In genomic region chr4:101865501-101866062, GRCh38 we compare ENCODE assay signal across 14 cellular contexts.
A peak's percentile ranks its signal among the peaks of the same experiment; 100 is the strongest.
DNase-seq lines count a peak whose midpoint lies in the region; ATAC-seq and TF ChIP-seq lines count a peak whose summit lies in the region.
"Had no signal": no experiment of that assay in that cellular context is flagged by ENCODE, and none has a peak within 500 bp of the region (broad histone marks: within the 10 kb centered on the region; RNA-seq: fewer than 3 reads in every experiment).

No MANE protein-coding gene starts in this region.

- H3K36me3 Mint-ChIP-seq in MCF 10A (ENCODE audit: insufficient read depth, unreplicated experiment) = no peaks in the 10 kb centered on the region
- H3K36me3 Mint-ChIP-seq in activated T-helper 17 cell treated with anti-CD3 and anti-CD28 coated beads, Interleukin-2, amount 50 U/mL, for 72 hours (ENCODE audit: low read depth) = no peaks in the 10 kb centered on the region

- peaks cover 18% of the 10 kb centered on the region for H3K4me1 ChIP-seq in SJSA1 (replicated peaks)

- ATAC-seq in activated T-helper 17 cell treated with anti-CD3 and anti-CD28 coated beads, Interleukin-2, amount 50 U/mL, for 72 hours (replicated peaks) = no peak
- ATAC-seq in HG02798 (IDR thresholded peaks at IDR 0.05; ENCODE audit: poor library complexity, unreplicated experiment) = no peak
- ATAC-seq: T-cell had no signal

- H3K27ac ChIP-seq in SJSA1 (peak overlapping the region; percentile 91), dorsolateral prefrontal cortex (no peak overlapping the region)

- in situ Hi-C loops in T47D (cut with HindIII; ENCODE audit: low pct_unique_long_range_greater_than_20kb, low sequenced_read_pairs) = no loop called here

- no TSS peak for BruUV-seq in MCF 10A (replicated peaks; lab: Mats Ljungman, UMichigan)

- H3K36me3 ChIP-seq in SJSA1 = no peaks in the 10 kb centered on the region
- H3K36me3 ChIP-seq: esophagus squamous epithelium had no signal

- no peaks in the 10 kb centered on the region for H3K9me3 ChIP-seq in SJSA1 (replicated peaks)
- H3K9me3 ChIP-seq: esophagus squamous epithelium had no signal

- DNase-seq in T47D (ENCODE audit: low read depth in 1 of 2, low spot score in 1 of 2) = peak; percentile 11 to 90
- DNase-seq in MCF 10A (ENCODE audit: unreplicated experiment) = no peak
- peak; percentile 71 to 96 for DNase-seq in SJSA1 (ENCODE audit: low read depth in 1 of 2, low spot score in 2 of 2)
- DNase-seq in glomerular visceral epithelial cell (ENCODE audit: extremely low spot score) = peak; percentile 43
- DNase-seq in NCI-H82 treated with DMSO at 0.1 percent for 48 hours (lab: John Stamatoyannopoulos, UW; ENCODE audit: unreplicated experiment) = no peak
- no peak for DNase-seq in dorsolateral prefrontal cortex
- DNase-seq: ACHN, caudate nucleus, esophagus squamous epithelium, Kasumi-1, NCI-H2107, T-cell had no signal

- no peaks in the 10 kb centered on the region for H3K27me3 ChIP-seq in SJSA1 (replicated peaks)
- H3K27me3 ChIP-seq in dorsolateral prefrontal cortex = no peaks in the 10 kb centered on the region
- H3K27me3 ChIP-seq: esophagus squamous epithelium had no signal

- POLR2A ChIA-PET in MCF 10A (lab: Yijun Ruan, JAX) = no interaction called here

- H3K4me3 ChIP-seq in SJSA1 (no peak overlapping the region), dorsolateral prefrontal cortex (no peak overlapping the region)
- H3K4me3 ChIP-seq: esophagus squamous epithelium had no signal

- no peak overlapping the region for H3K27ac Mint-ChIP-seq in MCF 10A (ENCODE audit: low read depth, unreplicated experiment)
- H3K27ac Mint-ChIP-seq in activated T-helper 17 cell treated with anti-CD3 and anti-CD28 coated beads, Interleukin-2, amount 50 U/mL, for 72 hours = no peak overlapping the region
- H3K27ac Mint-ChIP-seq: T-cell had no signal

- H3K27me3 Mint-ChIP-seq in MCF 10A (ENCODE audit: insufficient read depth, unreplicated experiment) = no peaks in the 10 kb centered on the region
- peaks cover 14% of the 10 kb centered on the region for H3K27me3 Mint-ChIP-seq in activated T-helper 17 cell treated with anti-CD3 and anti-CD28 coated beads, Interleukin-2, amount 50 U/mL, for 72 hours

- TF ChIP-seq CTCF in MCF 10A (IDR thresholded peaks at IDR 0.05; ENCODE audit: unreplicated experiment) (no peak), dorsolateral prefrontal cortex (IDR thresholded peaks at IDR 0.05 in 54 of 56, conservative IDR thresholded peaks at IDR 0.05 in 2 of 56; ENCODE audit: low read depth in 1 of 56, partially characterized antibody in 56 of 56) (no peak)

- CTCF ChIA-PET in MCF 10A (lab: Yijun Ruan, JAX) = no interaction called here

- H3K4me1 Mint-ChIP-seq in MCF 10A (ENCODE audit: insufficient read depth, unreplicated experiment) = no peaks in the 10 kb centered on the region
- no peaks in the 10 kb centered on the region for H3K4me1 Mint-ChIP-seq in activated T-helper 17 cell treated with anti-CD3 and anti-CD28 coated beads, Interleukin-2, amount 50 U/mL, for 72 hours
- H3K4me1 Mint-ChIP-seq: T-cell had no signal

- intact Hi-C loops in MCF 10A (cut with micrococcal nuclease) = no loop called here
- intact Hi-C loops in dorsolateral prefrontal cortex (cut with DNase I) = no loop called here

- no peaks in the 10 kb centered on the region for H3K9me3 Mint-ChIP-seq in MCF 10A (ENCODE audit: unreplicated experiment)
- no peaks in the 10 kb centered on the region for H3K9me3 Mint-ChIP-seq in activated T-helper 17 cell treated with anti-CD3 and anti-CD28 coated beads, Interleukin-2, amount 50 U/mL, for 72 hours
- H3K9me3 Mint-ChIP-seq: T-cell had no signal

- H3K4me3 Mint-ChIP-seq in MCF 10A (ENCODE audit: unreplicated experiment) = no peak overlapping the region
- no peak overlapping the region for H3K4me3 Mint-ChIP-seq in activated T-helper 17 cell treated with anti-CD3 and anti-CD28 coated beads, Interleukin-2, amount 50 U/mL, for 72 hours
- H3K4me3 Mint-ChIP-seq: T-cell had no signal

Comparison
In these comparisons a context has a peak if more than half of its experiments do, and no peak if none do; other contexts are left out.
1. DNase-seq: peak in T47D (2 of 2), SJSA1 (2 of 2) and glomerular visceral epithelial cell (single experiment); none in MCF 10A (single experiment), NCI-H82 treated with DMSO at 0.1 percent for 48 hours (single experiment) and dorsolateral prefrontal cortex (0 of 10).